1 cellular context compared by ENCODE assay signal in genomic region chr12:57636731-57637130, GRCh38. TPM values are rescaled to one million over a fixed set of nuclear protein-coding genes. Genes with fewer than 3 reads are reported as not detected.
"Had no signal": no experiment of that assay in that cellular context is flagged by ENCODE, and none has a peak within 500 bp of the region (broad histone marks: within the 10 kb centered on the region; RNA-seq: fewer than 3 reads in every experiment).

No MANE protein-coding gene starts in this region.

RNA-seq across cellular contexts. Expression of gene B4GALNT1, which starts 3.7 kb away (rescaled TPM):
- total RNA-seq: dermis blood vessel endothelial cell had no signal
